ENCODE assay signal across 10 cellular contexts in the genomic region with DNA sequence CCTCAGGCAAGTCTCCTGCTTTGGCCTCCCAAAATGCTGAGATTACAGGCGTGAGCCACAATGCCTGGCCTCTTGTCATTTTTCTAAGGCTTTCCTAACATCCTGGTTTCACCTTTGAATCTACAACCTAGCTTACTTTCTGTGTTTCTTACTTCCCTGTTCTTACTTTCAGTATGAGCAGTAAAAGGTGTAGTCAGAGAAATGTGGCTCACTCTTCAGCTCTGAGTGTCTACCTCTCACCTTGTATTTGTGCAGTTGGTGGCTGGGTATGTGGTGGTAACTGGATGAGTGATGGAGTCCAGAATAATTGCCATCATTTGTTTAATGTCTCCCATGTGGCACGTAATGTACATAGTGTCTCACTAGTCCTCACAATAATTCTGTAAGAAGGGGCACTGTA. TPM values are rescaled to one million over a fixed set of nuclear protein-coding genes. Genes with fewer than 3 reads are reported as not detected.
DNase-seq lines count a peak whose midpoint lies in the region; ATAC-seq, FAIRE-seq and TF ChIP-seq lines count a peak whose summit lies in the region.
"Had no signal": no experiment of that assay in that cellular context is flagged by ENCODE, and none has a peak within 500 bp of the region (broad histone marks: within the 10 kb centered on the region; RNA-seq: fewer than 3 reads in every experiment).

No MANE protein-coding gene starts in this region.

- no peak for FAIRE-seq in RCC 7860 (lab: Jason Lieb, UNC)

- no peak for TF ChIP-seq POLR2A in GM18505 (IDR thresholded peaks at IDR 0.05; ENCODE audit: borderline replicate concordance, extremely low read depth, insufficient read depth, insufficient read length)

- POLR2A ChIA-PET in activated CD8-positive, alpha-beta T cell treated with anti-CD3 and anti-CD28 coated beads, Interleukin-2, amount 10 ng/mL, durations not matched to agents 7 days and 5 days (lab: Charles Lee), result interaction anchor here (0.7 kb wide), 1 partner anchor 63 kb away, joined by 3 read pairs; no protein-coding TSS in a partner anchor

- no peak for DNase-seq in activated CD8-positive, alpha-beta T cell treated with anti-CD3 and anti-CD28 coated beads, Interleukin-2, amount 10 ng/mL, durations not matched to agents 7 days and 5 days
- DNase-seq in NCI-H1105 treated with DMSO at 0.1 percent for 48 hours (lab: John Stamatoyannopoulos, UW) (no peak), RCC 7860 (ENCODE audit: low spot score) (no peak), NCI-H187 (lab: John Stamatoyannopoulos, UW) (no peak), COLO668 (lab: John Stamatoyannopoulos, UW; ENCODE audit: unreplicated experiment) (no peak)
- DNase-seq: NCI-H748 treated with DMSO at 0.1 percent for 48 hours had no signal

- peaks cover 22% of the 10 kb centered on the region for H3K4me1 Mint-ChIP-seq in activated CD8-positive, alpha-beta T cell treated with anti-CD3 and anti-CD28 coated beads, Interleukin-2, amount 10 ng/mL, durations not matched to agents 7 days and 5 days (ENCODE audit: low read depth)

- CTCF ChIA-PET in activated CD8-positive, alpha-beta T cell treated with anti-CD3 and anti-CD28 coated beads, Interleukin-2, amount 10 ng/mL, durations not matched to agents 7 days and 5 days (lab: Charles Lee), result interaction anchor here (1.1 to 4.1 kb wide), 4 partner anchors 12 to 126 kb away, joined by 3 to 26 read pairs (median 10); no protein-coding TSS in a partner anchor

- H3K36me3 Mint-ChIP-seq in activated CD8-positive, alpha-beta T cell treated with anti-CD3 and anti-CD28 coated beads, Interleukin-2, amount 10 ng/mL, durations not matched to agents 7 days and 5 days (ENCODE audit: low read depth), result no peaks in the 10 kb centered on the region

- H3K27ac Mint-ChIP-seq in activated CD8-positive, alpha-beta T cell treated with anti-CD3 and anti-CD28 coated beads, Interleukin-2, amount 10 ng/mL, durations not matched to agents 7 days and 5 days, result peak overlapping the region; percentile 13

- ATAC-seq in GM18505 (IDR thresholded peaks at IDR 0.05; ENCODE audit: unreplicated experiment), result peak; percentile 97
- peak; percentile 97 for ATAC-seq in GM19438 (IDR thresholded peaks at IDR 0.05; ENCODE audit: low read depth, unreplicated experiment)
- peak; percentile 94 for ATAC-seq in HG03066 (IDR thresholded peaks at IDR 0.05; ENCODE audit: low read depth, unreplicated experiment)
- ATAC-seq in activated CD8-positive, alpha-beta T cell treated with anti-CD3 and anti-CD28 coated beads, Interleukin-2, amount 10 ng/mL, durations not matched to agents 7 days and 5 days, result peak; percentile 39

- H3K9me3 Mint-ChIP-seq in activated CD8-positive, alpha-beta T cell treated with anti-CD3 and anti-CD28 coated beads, Interleukin-2, amount 10 ng/mL, durations not matched to agents 7 days and 5 days (ENCODE audit: insufficient read depth), result no peaks in the 10 kb centered on the region

- no peak overlapping the region for H3K4me3 Mint-ChIP-seq in activated CD8-positive, alpha-beta T cell treated with anti-CD3 and anti-CD28 coated beads, Interleukin-2, amount 10 ng/mL, durations not matched to agents 7 days and 5 days

- peaks cover 2% of the 10 kb centered on the region for H3K27me3 Mint-ChIP-seq in activated CD8-positive, alpha-beta T cell treated with anti-CD3 and anti-CD28 coated beads, Interleukin-2, amount 10 ng/mL, durations not matched to agents 7 days and 5 days (ENCODE audit: low read depth)

RNA-seq across cellular contexts. Expression of a gene that starts 19.1 kb away (rescaled TPM):
- not detected for total RNA-seq in activated CD8-positive, alpha-beta T cell treated with anti-CD3 and anti-CD28 coated beads, Interleukin-2, amount 10 ng/mL, durations not matched to agents 7 days and 5 days
- total RNA-seq: fibroblast of lung had no signal

RNA-seq across cellular contexts. Expression of a gene that starts 19.5 kb away (rescaled TPM):
- total RNA-seq in activated CD8-positive, alpha-beta T cell treated with anti-CD3 and anti-CD28 coated beads, Interleukin-2, amount 10 ng/mL, durations not matched to agents 7 days and 5 days, result not detected
- total RNA-seq: fibroblast of lung had no signal

RNA-seq across cellular contexts. Expression of a gene that starts 31.7 kb away (rescaled TPM):
- total RNA-seq in activated CD8-positive, alpha-beta T cell treated with anti-CD3 and anti-CD28 coated beads, Interleukin-2, amount 10 ng/mL, durations not matched to agents 7 days and 5 days, result not detected

RNA-seq across cellular contexts. Expression of a gene that starts 47.7 kb away (rescaled TPM):
- not detected for total RNA-seq in activated CD8-positive, alpha-beta T cell treated with anti-CD3 and anti-CD28 coated beads, Interleukin-2, amount 10 ng/mL, durations not matched to agents 7 days and 5 days
- total RNA-seq: fibroblast of lung had no signal

Comparison
In these comparisons a context has a peak if more than half of its experiments do, and no peak if none do; other contexts are left out.
1. ATAC-seq: peak in every context shown above with its lines; median percentile 97 in GM18505; 97 in GM19438; 94 in HG03066; 39 in activated CD8-positive, alpha-beta T cell treated with anti-CD3 and anti-CD28 coated beads, Interleukin-2, amount 10 ng/mL, durations not matched to agents 7 days and 5 days.